ENCODE assay signal across 8 cellular contexts in genomic region chr1:150213170-150214098, GRCh38.
DNase-seq lines count a peak whose midpoint lies in the region; ATAC-seq and TF ChIP-seq lines count a peak whose summit lies in the region.

No MANE protein-coding gene starts in this region.

- ATAC-seq in GM19035 (IDR thresholded peaks at IDR 0.05; ENCODE audit: unreplicated experiment) (peak; percentile 97), HG03457 (IDR thresholded peaks at IDR 0.05; ENCODE audit: unreplicated experiment) (peak; percentile 68)

- DNase-seq in AG09309 (ENCODE audit: low read depth) = peak; percentile 52
- DNase-seq in NOMO-1 (lab: John Stamatoyannopoulos, UW; ENCODE audit: unreplicated experiment in 2 of 2) = peak; percentile 95 to 99
- DNase-seq in activated T-cell treated with anti-CD3 and anti-CD28 coated beads for 1 hour (ENCODE audit: low read depth) = peak; percentile 80
- peak; percentile 95 for DNase-seq in epidermal melanocyte (ENCODE audit: insufficient read length, low spot score)
- peak; percentile 98 for DNase-seq in midbrain (lab: John Stamatoyannopoulos, UW)
- DNase-seq in stimulated activated CD8-positive, alpha-beta memory T cell treated with anti-CD3 and anti-CD28 coated beads, Interleukin-2, amount 100 ng/mL, for 1 hour (ENCODE audit: low read depth in 2 of 2) = peak; percentile 73 to 83

- peak; percentile 24 for TF ChIP-seq CTCF in AG09309 (IDR thresholded peaks at IDR 0.05; ENCODE audit: control insufficient read depth, insufficient read depth, low read depth, low read length, missing control alignments)

- peak overlapping the region; percentile 34 for H3K4me3 ChIP-seq in AG09309 (ENCODE audit: control insufficient read depth, low read depth, low read length)

Comparison
In these comparisons a context has a peak if more than half of its experiments do, and no peak if none do; other contexts are left out.
1. Peak in every context shown above with its lines: DNase-seq, ATAC-seq and H3K4me3 ChIP-seq.